ENCODE assay signal across 14 cellular contexts in genomic region chr13:51425410-51426042, GRCh38. TPM values are rescaled to one million over a fixed set of nuclear protein-coding genes. Genes with fewer than 3 reads are reported as not detected.
A peak's percentile ranks its signal among the peaks of the same experiment; 100 is the strongest.
DNase-seq lines count a peak whose midpoint lies in the region; ATAC-seq and TF ChIP-seq lines count a peak whose summit lies in the region.
"Had no signal": no experiment of that assay in that cellular context is flagged by ENCODE, and none has a peak within 500 bp of the region (broad histone marks: within the 10 kb centered on the region; RNA-seq: fewer than 3 reads in every experiment).

No MANE protein-coding gene starts in this region.

- no peak overlapping the region for H4K5ac ChIP-seq in mesendoderm (ENCODE audit: low read length)

- no peak overlapping the region for H2AK5ac ChIP-seq in mesendoderm (ENCODE audit: low read length)

- H3K27ac ChIP-seq in HUES64 (ENCODE audit: low read depth, low read length) (peak overlapping the region; percentile 91), fibroblast of lung (ENCODE audit: insufficient read depth, low read length) (no peak overlapping the region), mesendoderm (ENCODE audit: low read depth, low read length) (no peak overlapping the region)
- H3K27ac ChIP-seq: KMS-11, thyroid gland had no signal

- H4K20me1 ChIP-seq in fibroblast of lung (ENCODE audit: control insufficient read depth, extremely low read depth, insufficient read depth, low read length), result no peaks in the 10 kb centered on the region

- no peak overlapping the region for H3K4me2 ChIP-seq in fibroblast of lung (ENCODE audit: extremely low read depth, insufficient read depth, low read length)
- no peak overlapping the region for H3K4me2 ChIP-seq in mesendoderm (ENCODE audit: low read length)
- H3K4me2 ChIP-seq: KMS-11 had no signal

- H2AFZ ChIP-seq in fibroblast of lung (ENCODE audit: low read length), result no peak overlapping the region

- ATAC-seq in HG03571 (IDR thresholded peaks at IDR 0.05; ENCODE audit: unreplicated experiment), result no peak
- ATAC-seq in GM21515 (IDR thresholded peaks at IDR 0.05; ENCODE audit: unreplicated experiment), result no peak

- DNase-seq in AG08395 (ENCODE audit: low spot score) (peak; percentile 54), fibroblast of lung (ENCODE audit: low read depth in 2 of 2) (peak; percentile 59 to 65), mesendoderm (peak; percentile 4), GM19240 (ENCODE audit: insufficient read length, low spot score) (no peak)
- no peak for DNase-seq in activated CD4-positive, CD25-positive, alpha-beta regulatory T cell (lab: John Stamatoyannopoulos, UW)
- DNase-seq: anterior cingulate cortex, erythroblast, mammary epithelial cell, thyroid gland had no signal

- TF ChIP-seq CTCF in fibroblast of lung (conservative IDR thresholded peaks at IDR 0.05 in 1 of 2, IDR thresholded peaks at IDR 0.05 in 1 of 2; ENCODE audit: low read depth in 1 of 2, low read length in 2 of 2), result no peak

- H3K79me2 ChIP-seq in fibroblast of lung (ENCODE audit: control insufficient read depth, insufficient read depth, low read length), result peaks cover 49% of the 10 kb centered on the region
- peaks cover 16% of the 10 kb centered on the region for H3K79me2 ChIP-seq in mesendoderm (ENCODE audit: control insufficient read depth, insufficient read depth, low read length)

- H3K27me3 ChIP-seq in HUES64 (ENCODE audit: insufficient read depth, low read length), result no peaks in the 10 kb centered on the region
- no peaks in the 10 kb centered on the region for H3K27me3 ChIP-seq in fibroblast of lung (ENCODE audit: control insufficient read depth, insufficient read depth, low read length)
- H3K27me3 ChIP-seq in mesendoderm (ENCODE audit: insufficient read depth, low read length, poor library complexity), result no peaks in the 10 kb centered on the region
- H3K27me3 ChIP-seq: thyroid gland had no signal

- peaks cover 73% of the 10 kb centered on the region for H3K4me1 ChIP-seq in HUES64 (ENCODE audit: insufficient read depth, low read length)
- H3K4me1 ChIP-seq in fibroblast of lung (ENCODE audit: control insufficient read depth, extremely low read depth, insufficient read depth, low read length), result no peaks in the 10 kb centered on the region
- peaks cover 2% of the 10 kb centered on the region for H3K4me1 ChIP-seq in mesendoderm (ENCODE audit: control insufficient read depth, low read depth, low read length)

- H3K9me3 ChIP-seq in HUES64 (ENCODE audit: insufficient read depth, low read depth, low read length) (no peaks in the 10 kb centered on the region), fibroblast of lung (ENCODE audit: control insufficient read depth, insufficient read depth, low read depth, low read length) (no peaks in the 10 kb centered on the region)
- H3K9me3 ChIP-seq: HAP-1, thyroid gland had no signal

- H3K36me3 ChIP-seq in HUES64 (ENCODE audit: insufficient read depth, low read length) (peaks cover 43% of the 10 kb centered on the region), fibroblast of lung (ENCODE audit: control insufficient read depth, insufficient read depth, low read length) (peaks cover 3% of the 10 kb centered on the region), mesendoderm (ENCODE audit: control insufficient read depth, insufficient read depth, low read length) (no peaks in the 10 kb centered on the region)

- no peak overlapping the region for H2BK120ac ChIP-seq in mesendoderm (ENCODE audit: low read depth, low read length)

- peaks cover 5% of the 10 kb centered on the region for H3K79me1 ChIP-seq in mesendoderm (ENCODE audit: low read length)

- 56% methylated on average over 3 of the region's 4 CpGs for WGBS in HUES64
- no CpG with 5 or more reads among the region's 4 CpGs for WGBS in mesendoderm (ENCODE audit: extremely low coverage, insufficient coverage, low lambda C conversion rate)

- no peak overlapping the region for H3K56ac ChIP-seq in mesendoderm (ENCODE audit: low read length)

- no peak overlapping the region for H3K23ac ChIP-seq in mesendoderm (ENCODE audit: low read length)

- H3K4ac ChIP-seq in mesendoderm (ENCODE audit: low read depth, low read length), result no peak overlapping the region

- no peak overlapping the region for H2BK5ac ChIP-seq in mesendoderm (ENCODE audit: low read length)

- no peak overlapping the region for H3K18ac ChIP-seq in mesendoderm (ENCODE audit: low read length)

- H3K9ac ChIP-seq in HUES64 (ENCODE audit: low read depth, low read length) (no peak overlapping the region), fibroblast of lung (ENCODE audit: insufficient read depth, low read length) (no peak overlapping the region), mesendoderm (ENCODE audit: low read length) (no peak overlapping the region)
- H3K9ac ChIP-seq: KMS-11 had no signal

- no peak overlapping the region for H2BK15ac ChIP-seq in mesendoderm (replicated peaks; ENCODE audit: low read depth)

- peak overlapping the region; percentile 33; the same call in 1 of the 2 replicates for H3K4me3 ChIP-seq in HUES64 (ENCODE audit: low read length)
- no peak overlapping the region for H3K4me3 ChIP-seq in fibroblast of lung (replicated peaks in 1 of 4; ENCODE audit: control extremely low read depth in 1 of 4, insufficient read depth in 1 of 4, low read depth in 3 of 4, low read length in 4 of 4)
- no peak overlapping the region for H3K4me3 ChIP-seq in mesendoderm (ENCODE audit: low read length)
- H3K4me3 ChIP-seq: HAP-1, thyroid gland had no signal

- H4K8ac ChIP-seq in mesendoderm (ENCODE audit: low read depth, low read length), result no peak overlapping the region

RNA-seq across cellular contexts. Expression of gene INTS6, which starts 27.3 kb away (rescaled TPM):
- 23.4 TPM for polyA plus RNA-seq in HUES64 (2013, experiment 1 of 2)
- 17.5 TPM for polyA plus RNA-seq in HUES64 (2013, experiment 2 of 2)
- 51.6 and 66.7 TPM in 2 replicates for total RNA-seq in fibroblast of lung
- 23.5 and 29.3 TPM in 2 replicates for polyA plus RNA-seq in fibroblast of lung
- 17.0 and 21.3 TPM in 2 replicates for polyA plus RNA-seq in fibroblast of lung (2012)
- 13.0 and 22.4 TPM in 2 replicates for polyA minus RNA-seq in fibroblast of lung (ENCODE audit: low replicate concordance)
- polyA plus RNA-seq in mesendoderm (2013, experiment 1 of 2), result 15.9 TPM
- polyA plus RNA-seq in mesendoderm (2013, experiment 2 of 2), result 15.8 TPM

Comparison
In these comparisons a context has a peak if more than half of its experiments do, and no peak if none do; other contexts are left out.
1. DNase-seq: peak in AG08395 (single experiment), fibroblast of lung (2 of 2) and mesendoderm (single experiment); none in activated CD4-positive, CD25-positive, alpha-beta regulatory T cell (0 of 4) and GM19240 (single experiment).